ENCODE assay signal across 12 cellular contexts in genomic region chr13:67223742-67224141, GRCh38. TPM values are rescaled to one million over a fixed set of nuclear protein-coding genes. Genes with fewer than 3 reads are reported as not detected.
DNase-seq lines count a peak whose midpoint lies in the region; ATAC-seq and TF ChIP-seq lines count a peak whose summit lies in the region.
"Had no signal": no experiment of that assay in that cellular context is flagged by ENCODE, and none has a peak within 500 bp of the region (broad histone marks: within the 10 kb centered on the region; RNA-seq: fewer than 3 reads in every experiment).

No MANE protein-coding gene starts in this region.

- ATAC-seq in heart right ventricle = peak in 1 of 8 donors; percentile 19
- no peak for ATAC-seq in Right ventricle myocardium superior (ENCODE audit: poor library complexity)
- ATAC-seq in upper lobe of left lung (ENCODE audit: low FRiP score in 2 of 2) = peak in 1 of 2 donors; percentile 4

- intact Hi-C loops in heart right ventricle (cut with DNase I) (loop anchor here (5.0 to 10.0 kb wide), 13 partner anchors 76 to 1569 kb away; no protein-coding TSS in a partner anchor), Right ventricle myocardium superior (cut with DNase I) (loop anchor here (10.0 kb wide), 1 partner anchor 1289 kb away; no protein-coding TSS in a partner anchor)

- H3K27me3 ChIP-seq in heart right ventricle (peaks cover 0 to 11% (median 0%) of the 10 kb centered on the region in 7 donors), upper lobe of left lung (no peaks in the 10 kb centered on the region)

- no peaks in the 10 kb centered on the region for H3K36me3 ChIP-seq in heart right ventricle
- no peaks in the 10 kb centered on the region for H3K36me3 ChIP-seq in upper lobe of left lung

- H3K36me3 Mint-ChIP-seq in nephron (ENCODE audit: low read depth) = peaks cover 23% of the 10 kb centered on the region
- H3K36me3 Mint-ChIP-seq: naive thymus-derived CD8-positive, alpha-beta T cell had no signal

- no peaks in the 10 kb centered on the region for H3K9me3 Mint-ChIP-seq in nephron
- H3K9me3 Mint-ChIP-seq: activated naive CD4-positive, alpha-beta T cell treated with anti-CD3 and anti-CD28 coated beads for 36 hours; naive thymus-derived CD8-positive, alpha-beta T cell; T-helper 1 cell treated with Interleukin-12 subunit alpha and Interleukin-12 subunit beta and Interleukin-4 antibody, amounts not matched to agents 30 μg/mL and 1 μg/mL, for 36 hours had no signal

- H3K4me1 ChIP-seq in heart right ventricle (peaks cover 0 to 66% (median 13%) of the 10 kb centered on the region in 9 donors), upper lobe of left lung (peaks cover 5 to 26% (median 7%) of the 10 kb centered on the region in 4 donors)

- H3K4me1 Mint-ChIP-seq in nephron = peaks cover 42% of the 10 kb centered on the region

- peak overlapping the region; percentile 55 to 90 (median 63) for H3K27ac Mint-ChIP-seq in nephron
- H3K27ac Mint-ChIP-seq: activated naive CD4-positive, alpha-beta T cell treated with anti-CD3 and anti-CD28 coated beads for 36 hours; T-helper 1 cell treated with Interleukin-12 subunit alpha and Interleukin-12 subunit beta and Interleukin-4 antibody, amounts not matched to agents 30 μg/mL and 1 μg/mL, for 36 hours had no signal

- DNase-seq in heart right ventricle = no peak
- no peak for DNase-seq in Right ventricle myocardium superior
- DNase-seq in upper lobe of left lung = no peak
- no peak for DNase-seq in DMS53 treated with DMSO at 0.1 percent for 48 hours (lab: John Stamatoyannopoulos, UW; ENCODE audit: unreplicated experiment)
- no peak for DNase-seq in NCI-H2081 treated with DMSO at 0.1 percent for 48 hours (lab: John Stamatoyannopoulos, UW)
- no peak for DNase-seq in NCI-H1092 (lab: John Stamatoyannopoulos, UW)
- DNase-seq: effector CD4-positive, alpha-beta T cell had no signal

- H3K4me3 ChIP-seq in heart right ventricle (peak overlapping the region in 9 of 10 donors; percentile 1 to 54 (median 39)), upper lobe of left lung (peak overlapping the region in 3 of 4 donors; percentile 15 to 37 (median 25))

- 42 to 56% methylated on average over 1 of the region's 1 CpG for WGBS in heart right ventricle, 2 donors
- WGBS in upper lobe of left lung, 2 donors = 22 to 36% methylated on average over 1 of the region's 1 CpG

- H3K9me3 ChIP-seq in heart right ventricle (no peaks in the 10 kb centered on the region), upper lobe of left lung (no peaks in the 10 kb centered on the region)

- TF ChIP-seq CTCF in heart right ventricle (IDR thresholded peaks at IDR 0.05) (no peak), nephron (IDR thresholded peaks at IDR 0.05; ENCODE audit: unreplicated experiment in 3 of 3) (no peak), upper lobe of left lung (IDR thresholded peaks at IDR 0.05) (no peak)

- H3K27ac ChIP-seq in heart right ventricle (peak overlapping the region in 4 of 10 donors; percentile 9 to 66 (median 42)), cingulate gyrus (ENCODE audit: low read depth, low read length) (peak overlapping the region; percentile 69), upper lobe of left lung (no peak overlapping the region)

- no peak for TF ChIP-seq POLR2A in upper lobe of left lung (IDR thresholded peaks at IDR 0.05)

- no peaks in the 10 kb centered on the region for H3K27me3 Mint-ChIP-seq in nephron (ENCODE audit: low read depth)

- peak overlapping the region; percentile 73 to 82 (median 82) for H3K4me3 Mint-ChIP-seq in nephron
- H3K4me3 Mint-ChIP-seq: activated naive CD4-positive, alpha-beta T cell treated with anti-CD3 and anti-CD28 coated beads for 36 hours; T-helper 1 cell treated with Interleukin-12 subunit alpha and Interleukin-12 subunit beta and Interleukin-4 antibody, amounts not matched to agents 30 μg/mL and 1 μg/mL, for 36 hours had no signal

- TF ChIP-seq EP300 in upper lobe of left lung (IDR thresholded peaks at IDR 0.05) = no peak

RNA-seq across cellular contexts. Expression of gene PCDH9, which starts 6.4 kb away (rescaled TPM):
- 10 to 100 TPM in 9 of 10 donors, 1 to 10 TPM in 1; 7.8 to 32.0 (median 16.7) TPM for total RNA-seq in heart right ventricle
- 1 to 10 TPM; 2.9 to 8.9 TPM for polyA plus RNA-seq in heart right ventricle
- total RNA-seq in Right ventricle myocardium superior = 10.0 TPM
- total RNA-seq in upper lobe of left lung = 10 to 100 TPM in 2 of 6 donors, 1 to 10 TPM in 4; 3.1 to 19.4 (median 7.8) TPM
